18 cellular contexts compared by ENCODE assay signal in the genomic region with DNA sequence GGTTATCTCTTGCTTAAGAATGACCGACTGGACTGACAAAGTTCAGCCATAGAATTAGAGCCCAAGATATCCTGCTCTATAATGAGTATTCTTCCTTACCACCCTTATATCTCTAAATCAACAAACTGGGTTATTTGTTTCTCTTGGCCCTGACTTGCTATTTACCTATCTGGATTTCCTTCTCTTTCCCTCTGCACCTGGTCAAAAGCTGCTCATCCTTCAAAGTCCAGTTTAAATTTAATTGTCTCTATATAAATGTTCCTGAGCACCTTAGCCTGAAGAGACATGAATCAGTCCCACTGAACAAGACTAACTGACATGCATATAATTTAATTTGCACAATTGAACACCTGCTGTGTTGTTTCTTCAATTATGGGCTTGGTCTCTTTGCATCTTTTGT.
DNase-seq lines count a peak whose midpoint lies in the region; ATAC-seq lines count a peak whose summit lies in the region.
"Had no signal": no experiment of that assay in that cellular context is flagged by ENCODE, and none has a peak within 500 bp of the region (broad histone marks: within the 10 kb centered on the region; RNA-seq: fewer than 3 reads in every experiment).

No MANE protein-coding gene starts in this region.

- DNase-seq in NCI-H1092 treated with DMSO at 0.1 percent for 48 hours (lab: John Stamatoyannopoulos, UW) (peak; percentile 14), NCI-H1092 (lab: John Stamatoyannopoulos, UW) (no peak), NCI-H1105 treated with DMSO at 0.1 percent for 48 hours (lab: John Stamatoyannopoulos, UW) (peak; percentile 73), NCI-H2029 treated with DMSO at 0.1 percent for 48 hours (lab: John Stamatoyannopoulos, UW) (peak; percentile 65), SHP77 (lab: John Stamatoyannopoulos, UW) (peak; percentile 10 to 37), SW 1271 (lab: John Stamatoyannopoulos, UW) (no peak)
- no peak for DNase-seq in activated effector memory CD4-positive, alpha-beta T cell treated with Interleukin-2 at 50 U/mL for 16 hours
- DNase-seq: DMS53; EL; GOT3; NCI-H187; NCI-H524; NK-92 treated with Interleukin-12 subunit alpha and Interleukin-12 subunit beta, amount 100 ng/mL, for 24 hours; Peyer's patch had no signal

- no peak for ATAC-seq in HG03571 (IDR thresholded peaks at IDR 0.05; ENCODE audit: unreplicated experiment)
- ATAC-seq: GM12878, HCT116, K562 had no signal

Comparison
In these comparisons a context has a peak if more than half of its experiments do, and no peak if none do; other contexts are left out.
1. DNase-seq: peak in NCI-H1092 treated with DMSO at 0.1 percent for 48 hours (single experiment), NCI-H1105 treated with DMSO at 0.1 percent for 48 hours (single experiment), NCI-H2029 treated with DMSO at 0.1 percent for 48 hours (single experiment) and SHP77 (2 of 2); none in NCI-H1092 (single experiment), activated effector memory CD4-positive, alpha-beta T cell treated with Interleukin-2 at 50 U/mL for 16 hours (single experiment) and SW 1271 (0 of 2).